14 cellular contexts compared by ENCODE assay signal in the genomic region with DNA sequence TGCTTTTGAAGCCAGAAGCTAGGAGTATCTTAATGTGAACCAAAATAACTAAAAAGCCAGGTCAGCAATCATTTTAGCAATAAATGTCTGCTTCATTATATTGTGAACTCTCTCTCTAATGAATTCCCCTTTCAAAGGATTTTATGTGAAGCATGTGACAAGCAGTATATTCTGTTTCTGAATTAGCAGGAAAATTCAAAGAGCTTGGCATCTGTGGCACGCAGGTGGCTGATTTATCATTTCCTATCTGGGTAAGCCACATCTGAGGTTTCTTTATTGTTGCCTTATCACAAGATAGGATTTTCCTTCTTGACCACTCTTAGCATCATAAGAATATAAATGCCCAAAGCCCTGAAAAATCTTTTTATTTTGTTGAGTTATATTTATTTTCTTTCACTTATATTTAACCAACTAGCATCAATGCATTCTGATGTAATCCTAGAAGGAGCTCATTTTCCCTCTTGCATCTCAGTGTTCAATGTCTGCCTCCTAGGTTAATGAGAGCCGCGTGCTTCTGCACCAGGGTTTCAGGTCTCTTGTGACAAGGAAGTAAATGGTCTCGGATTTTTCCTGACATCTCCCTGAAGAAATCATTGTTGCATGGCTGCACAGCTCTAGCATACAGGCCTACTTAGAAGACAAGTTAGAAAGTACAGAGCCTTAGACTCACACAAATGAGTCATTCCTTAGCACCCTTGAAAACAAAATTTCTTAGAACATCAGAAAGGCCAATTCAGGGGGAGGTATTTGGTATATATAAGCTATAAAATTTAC. TPM values are rescaled to one million over a fixed set of nuclear protein-coding genes. Genes with fewer than 3 reads are reported as not detected.
DNase-seq lines count a peak whose midpoint lies in the region; ATAC-seq lines count a peak whose summit lies in the region.
"Had no signal": no experiment of that assay in that cellular context is flagged by ENCODE, and none has a peak within 500 bp of the region (broad histone marks: within the 10 kb centered on the region; RNA-seq: fewer than 3 reads in every experiment).

No MANE protein-coding gene starts in this region.

- peak overlapping the region; percentile 39 for H3K27ac Mint-ChIP-seq in T-helper 17 cell
- H3K27ac Mint-ChIP-seq: WTC11 had no signal

- no peak overlapping the region for H3K4me3 Mint-ChIP-seq in T-helper 17 cell
- H3K4me3 Mint-ChIP-seq: WTC11 had no signal

- peak; percentile 60 for ATAC-seq in T-helper 17 cell
- no peak for ATAC-seq in HG03108 (IDR thresholded peaks at IDR 0.05; ENCODE audit: unreplicated experiment)
- ATAC-seq: upper lobe of right lung, WTC11 had no signal

- H3K9me3 ChIP-seq in T-helper 17 cell (ENCODE audit: control insufficient read depth, low read length, poor library complexity, severe bottlenecking): no peaks in the 10 kb centered on the region
- H3K9me3 ChIP-seq: BLaER1, upper lobe of right lung had no signal

- H3K4me1 Mint-ChIP-seq in T-helper 17 cell: peaks cover 11% of the 10 kb centered on the region

- no peaks in the 10 kb centered on the region for H3K27me3 Mint-ChIP-seq in T-helper 17 cell

- H3K36me3 Mint-ChIP-seq in T-helper 17 cell (ENCODE audit: low read depth): no peaks in the 10 kb centered on the region
- H3K36me3 Mint-ChIP-seq: WTC11 had no signal

- DNase-seq in A172 (ENCODE audit: low spot score) (peak; percentile 87), EL (peak; percentile 30), T-helper 17 cell (no peak), kidney glomerular epithelial cell (lab: John Stamatoyannopoulos, UW) (peak; percentile 9), ureter (ENCODE audit: low spot score) (no peak)
- DNase-seq in stimulated activated CD8-positive, alpha-beta memory T cell treated with anti-CD3 and anti-CD28 coated beads, Interleukin-4, amount 100 ng/mL, for 48 hours: no peak
- DNase-seq in activated CD4-positive, alpha-beta T cell treated with anti-CD3 and anti-CD28 coated beads for 48 hours: no peak
- DNase-seq: brain microvascular endothelial cell, NCI-H2227 treated with DMSO at 0.1 percent for 48 hours, posterior cingulate gyrus, upper lobe of right lung had no signal

RNA-seq across cellular contexts. Expression of gene KLF12, which starts 57.0 kb away (rescaled TPM):
- total RNA-seq in A172 (2014; rRNA removed; shearing (Covaris generic)): 5.5 and 6.8 TPM in 2 replicates
- total RNA-seq in T-helper 17 cell (10 to 100 TPM; 88.9 to 97.6 TPM), ureter (12.9 TPM)

Comparison
In these comparisons a context has a peak if more than half of its experiments do, and no peak if none do; other contexts are left out.
1. DNase-seq: peak in A172 (single experiment), EL (single experiment) and kidney glomerular epithelial cell (single experiment); none in T-helper 17 cell (0 of 3), stimulated activated CD8-positive, alpha-beta memory T cell treated with anti-CD3 and anti-CD28 coated beads, Interleukin-4, amount 100 ng/mL, for 48 hours (single experiment), ureter (single experiment) and activated CD4-positive, alpha-beta T cell treated with anti-CD3 and anti-CD28 coated beads for 48 hours (single experiment).